19 cellular contexts compared by ENCODE assay signal in the genomic region with DNA sequence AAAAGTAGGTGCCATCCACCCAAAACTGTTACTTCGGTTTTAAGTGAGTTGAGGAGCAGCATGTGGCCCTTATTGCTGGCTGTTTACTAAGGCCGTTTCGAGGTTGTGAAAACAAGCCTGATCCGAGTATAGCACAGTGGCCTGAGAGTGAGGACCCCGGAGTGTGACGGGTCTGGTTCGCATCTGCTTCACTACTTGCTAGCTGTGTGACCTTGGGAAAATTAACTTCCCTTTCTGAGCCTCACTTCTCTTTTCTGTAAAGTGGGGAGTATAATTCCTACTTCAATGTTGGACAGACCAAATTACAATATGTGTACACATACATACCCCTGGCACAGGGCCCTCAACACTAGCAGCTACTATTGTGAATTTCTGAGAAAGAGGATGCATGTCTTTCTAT. TPM values are rescaled to one million over a fixed set of nuclear protein-coding genes. Genes with fewer than 3 reads are reported as not detected.
"Had no signal": no experiment of that assay in that cellular context is flagged by ENCODE, and none has a peak within 500 bp of the region (broad histone marks: within the 10 kb centered on the region; RNA-seq: fewer than 3 reads in every experiment).

No MANE protein-coding gene starts in this region.

- H3K36me3 ChIP-seq: esophagus squamous epithelium, right lobe of liver, stomach had no signal

- H3K9me3 ChIP-seq: right lobe of liver, testis had no signal

- H3K4me1 Mint-ChIP-seq: activated CD4-positive, alpha-beta T cell treated with anti-CD3 and anti-CD28 coated beads, Interleukin-2, amount 10 ng/mL, durations not matched to agents 24 days and 14 days; neural crest cell had no signal

- DNase-seq: activated CD4-positive, alpha-beta T cell treated with anti-CD3 and anti-CD28 coated beads, Interleukin-2, amount 10 ng/mL, durations not matched to agents 24 days and 14 days; activated CD8-positive, alpha-beta memory T cell treated with anti-CD3 and anti-CD28 coated beads, Interleukin-2, amount 50 U/mL, for 4 hours; activated CD8-positive, alpha-beta T cell treated with anti-CD3 and anti-CD28 coated beads, Interleukin-2, amount 10 ng/mL, durations not matched to agents 7 days and 5 days; activated gamma-delta T cell treated with Interleukin-2 at 50 U/mL for 16 hours; activated T-cell treated with anti-CD3 and anti-CD28 coated beads, Interleukin-2, amount 50 U/mL, for 72 hours; amniotic stem cell; esophagus squamous epithelium; midbrain; right lobe of liver; stomach; T-helper 17 cell; testis had no signal

- FAIRE-seq: colon had no signal

- H3K27me3 ChIP-seq: esophagus squamous epithelium, right lobe of liver, stomach, testis had no signal

- H3K4me1 ChIP-seq: right lobe of liver, testis had no signal

- H3K27ac ChIP-seq: right lobe of liver, testis had no signal

- H3K4me3 Mint-ChIP-seq: activated CD4-positive, alpha-beta T cell treated with anti-CD3 and anti-CD28 coated beads, Interleukin-2, amount 10 ng/mL, durations not matched to agents 24 days and 14 days; activated CD8-positive, alpha-beta T cell treated with anti-CD3 and anti-CD28 coated beads, Interleukin-2, amount 10 ng/mL, durations not matched to agents 7 days and 5 days; activated naive CD8-positive, alpha-beta T cell; activated T-cell treated with anti-CD3 and anti-CD28 coated beads, Interleukin-2, amount 50 U/mL, for 72 hours; neural crest cell; T-helper 17 cell had no signal

- H3K4me2 ChIP-seq: smooth muscle cell had no signal

- ATAC-seq: activated CD8-positive, alpha-beta T cell treated with anti-CD3 and anti-CD28 coated beads, Interleukin-2, amount 10 ng/mL, durations not matched to agents 7 days and 5 days; activated T-cell treated with anti-CD3 and anti-CD28 coated beads, Interleukin-2, amount 50 U/mL, for 72 hours; T-helper 17 cell had no signal

- H3K4me3 ChIP-seq: esophagus squamous epithelium, right lobe of liver, smooth muscle cell, stomach, testis had no signal

- H3K36me3 Mint-ChIP-seq: activated naive CD8-positive, alpha-beta T cell had no signal

- H3K9me3 Mint-ChIP-seq: activated CD4-positive, alpha-beta T cell treated with anti-CD3 and anti-CD28 coated beads, Interleukin-2, amount 10 ng/mL, durations not matched to agents 24 days and 14 days had no signal

- H3K27ac Mint-ChIP-seq: activated CD4-positive, alpha-beta T cell treated with anti-CD3 and anti-CD28 coated beads, Interleukin-2, amount 10 ng/mL, durations not matched to agents 24 days and 14 days; activated CD8-positive, alpha-beta T cell treated with anti-CD3 and anti-CD28 coated beads, Interleukin-2, amount 10 ng/mL, durations not matched to agents 7 days and 5 days; activated naive CD8-positive, alpha-beta T cell; activated T-cell treated with anti-CD3 and anti-CD28 coated beads, Interleukin-2, amount 50 U/mL, for 72 hours; T-helper 17 cell had no signal

RNA-seq across cellular contexts. Expression of a gene that starts 59.4 kb away (rescaled TPM):
- total RNA-seq: activated CD4-positive, alpha-beta T cell treated with anti-CD3 and anti-CD28 coated beads, Interleukin-2, amount 10 ng/mL, durations not matched to agents 24 days and 14 days; activated CD8-positive, alpha-beta T cell treated with anti-CD3 and anti-CD28 coated beads, Interleukin-2, amount 10 ng/mL, durations not matched to agents 7 days and 5 days; activated T-cell treated with anti-CD3 and anti-CD28 coated beads, Interleukin-2, amount 50 U/mL, for 72 hours; fibroblast of villous mesenchyme; myocyte; osteocyte; smooth muscle cell; T-helper 17 cell had no signal
